In the genomic region with DNA sequence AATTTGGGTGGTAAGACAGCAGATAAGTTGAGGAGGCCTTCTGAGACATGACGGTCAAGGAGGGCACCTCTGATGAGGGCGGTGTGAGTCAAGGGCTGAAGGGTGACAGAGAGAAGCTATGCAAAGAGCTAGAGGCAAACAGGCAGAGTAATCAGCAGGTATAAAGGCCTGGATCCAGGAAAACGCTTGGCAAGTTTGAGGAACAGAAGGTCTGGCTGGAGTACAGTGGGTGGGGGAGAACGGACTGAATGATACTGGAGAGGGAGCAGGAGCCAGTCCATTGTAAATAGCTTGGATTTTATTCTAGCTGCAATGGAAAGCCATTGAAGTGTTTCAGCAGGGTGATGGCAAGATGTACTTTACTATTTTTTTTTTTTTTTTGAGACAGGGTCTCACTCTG, we compare ENCODE assay signal across 20 cellular contexts. TPM values are rescaled to one million over a fixed set of nuclear protein-coding genes. Genes with fewer than 3 reads are reported as not detected.
DNase-seq lines count a peak whose midpoint lies in the region; ATAC-seq and TF ChIP-seq lines count a peak whose summit lies in the region.
"Had no signal": no experiment of that assay in that cellular context is flagged by ENCODE, and none has a peak within 500 bp of the region (broad histone marks: within the 10 kb centered on the region; RNA-seq: fewer than 3 reads in every experiment).

No MANE protein-coding gene starts in this region.

- H3K4me3 ChIP-seq in right atrium auricular region (no peak overlapping the region), neural progenitor cell (no peak overlapping the region)
- H3K4me3 ChIP-seq: BLaER1 treated with 17β-estradiol and CSF1 and Interleukin-3, amounts not matched to agents 10 nM and 100 nM had no signal

- no peaks in the 10 kb centered on the region for H3K27me3 ChIP-seq in right atrium auricular region
- no peaks in the 10 kb centered on the region for H3K27me3 ChIP-seq in neural progenitor cell
- H3K27me3 ChIP-seq: BLaER1 treated with 17β-estradiol and CSF1 and Interleukin-3, amounts not matched to agents 10 nM and 100 nM had no signal

- H2AFZ ChIP-seq in neural progenitor cell (replicated peaks): peak overlapping the region; percentile 12

- H3K27ac ChIP-seq in right atrium auricular region (no peak overlapping the region), neural progenitor cell (no peak overlapping the region)
- H3K27ac ChIP-seq: BLaER1 treated with 17β-estradiol and CSF1 and Interleukin-3, amounts not matched to agents 10 nM and 100 nM had no signal

- no peak overlapping the region for H3K4me2 ChIP-seq in neural progenitor cell
- H3K4me2 ChIP-seq: BLaER1 treated with 17β-estradiol and CSF1 and Interleukin-3, amounts not matched to agents 10 nM and 100 nM had no signal

- H3K36me3 ChIP-seq in right atrium auricular region: no peaks in the 10 kb centered on the region
- no peaks in the 10 kb centered on the region for H3K36me3 ChIP-seq in neural progenitor cell

- no peaks in the 10 kb centered on the region for H3F3A ChIP-seq in neural progenitor cell (ENCODE audit: low read depth)

- intact Hi-C loops in Right ventricle myocardium inferior (cut with DNase I): no loop called here

- no peak overlapping the region for H3K4me3 Mint-ChIP-seq in neural progenitor cell
- H3K4me3 Mint-ChIP-seq: CD4-positive, alpha-beta memory T cell had no signal

- H4K20me1 ChIP-seq in neural progenitor cell (ENCODE audit: low read depth): no peaks in the 10 kb centered on the region
- H4K20me1 ChIP-seq: BLaER1 treated with 17β-estradiol and CSF1 and Interleukin-3, amounts not matched to agents 10 nM and 100 nM had no signal

- H3K36me3 Mint-ChIP-seq in neural progenitor cell: no peaks in the 10 kb centered on the region
- H3K36me3 Mint-ChIP-seq: CD4-positive, alpha-beta memory T cell had no signal

- peaks cover 5% of the 10 kb centered on the region for H3K27me3 Mint-ChIP-seq in neural progenitor cell (ENCODE audit: insufficient read depth, low read depth)

- H3K27ac Mint-ChIP-seq in neural progenitor cell: no peak overlapping the region

- H3K9me3 ChIP-seq in right atrium auricular region (no peaks in the 10 kb centered on the region), neural progenitor cell (ENCODE audit: low read depth) (no peaks in the 10 kb centered on the region)
- H3K9me3 ChIP-seq: Caco-2 had no signal

- DNase-seq in Right ventricle myocardium inferior (ENCODE audit: missing footprints) (no peak), right atrium auricular region (ENCODE audit: low spot score) (no peak), NCI-H446 treated with DMSO at 0.1 percent for 48 hours (lab: John Stamatoyannopoulos, UW) (peak; percentile 5), cerebellum (ENCODE audit: low spot score) (peak; percentile 85), neural progenitor cell (ENCODE audit: low spot score) (no peak), DMS153 treated with DMSO at 0.1 percent for 48 hours (lab: John Stamatoyannopoulos, UW; ENCODE audit: unreplicated experiment) (no peak)
- DNase-seq: 8988T; Caco-2; CD4-positive, alpha-beta memory T cell; DMS153; GDM1; GOT3; Kasumi-1; NCI-H1694; NCI-H2081; NCI-H2171 treated with DMSO at 0.1 percent for 48 hours; NCI-H526 treated with DMSO at 0.1 percent for 48 hours; OCI-M1 had no signal

- peaks cover 8% of the 10 kb centered on the region for H3K9me3 Mint-ChIP-seq in neural progenitor cell
- H3K9me3 Mint-ChIP-seq: CD4-positive, alpha-beta memory T cell had no signal

- H3K4me1 ChIP-seq in right atrium auricular region: no peaks in the 10 kb centered on the region
- H3K4me1 ChIP-seq in neural progenitor cell: no peaks in the 10 kb centered on the region
- H3K4me1 ChIP-seq: Caco-2 had no signal

- TF ChIP-seq CTCF in right atrium auricular region (IDR thresholded peaks at IDR 0.05): no peak
- no peak for TF ChIP-seq CTCF in neural progenitor cell (IDR thresholded peaks at IDR 0.05)

- ATAC-seq in Right ventricle myocardium inferior: peak; percentile 61
- ATAC-seq in GM18502 (IDR thresholded peaks at IDR 0.05; ENCODE audit: poor library complexity, unreplicated experiment): no peak

- H3K79me2 ChIP-seq in neural progenitor cell (ENCODE audit: low read depth): no peaks in the 10 kb centered on the region

- H3K9ac ChIP-seq in neural progenitor cell: no peak overlapping the region
- H3K9ac ChIP-seq: BLaER1 treated with 17β-estradiol and CSF1 and Interleukin-3, amounts not matched to agents 10 nM and 100 nM had no signal

- H3K4me1 Mint-ChIP-seq in neural progenitor cell: no peaks in the 10 kb centered on the region
- H3K4me1 Mint-ChIP-seq: CD4-positive, alpha-beta memory T cell had no signal

RNA-seq across cellular contexts. Expression of gene RAB33B, which starts 39.3 kb away (rescaled TPM):
- total RNA-seq in Right ventricle myocardium inferior (6.4 TPM), right atrium auricular region (1 to 10 TPM; 7.1 to 8.5 TPM), cerebellum (22.9 TPM), neural progenitor cell (ENCODE audit: low replicate concordance) (10.3 and 14.4 TPM in 2 replicates)

Comparison
In these comparisons a context has a peak if more than half of its experiments do, and no peak if none do; other contexts are left out.
1. DNase-seq: peak in NCI-H446 treated with DMSO at 0.1 percent for 48 hours (single experiment) and cerebellum (single experiment); none in Right ventricle myocardium inferior (single experiment), right atrium auricular region (single experiment), neural progenitor cell (single experiment) and DMS153 treated with DMSO at 0.1 percent for 48 hours (single experiment).